In the genomic region with DNA sequence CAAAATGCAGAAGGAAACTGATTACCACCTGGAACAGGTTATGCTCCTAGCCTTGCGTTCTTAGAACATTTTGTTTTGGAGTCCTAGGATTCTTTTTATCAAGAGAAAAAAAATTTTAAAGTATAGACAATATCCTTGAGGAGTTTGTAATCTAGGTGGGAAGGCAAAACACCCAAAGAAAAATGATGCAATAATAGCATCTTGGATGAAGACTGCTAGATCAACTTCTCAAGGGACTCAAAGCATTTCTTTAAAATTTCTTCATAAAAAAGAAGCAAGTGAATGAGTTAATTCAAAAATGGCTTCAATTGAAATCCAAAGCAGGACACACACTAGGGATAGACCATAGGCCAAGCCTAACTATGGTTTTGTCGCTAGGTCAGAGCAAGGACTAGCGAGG, we compare ENCODE assay signal across 29 cellular contexts.
"Had no signal": no experiment of that assay in that cellular context is flagged by ENCODE, and none has a peak within 500 bp of the region (broad histone marks: within the 10 kb centered on the region; RNA-seq: fewer than 3 reads in every experiment).

No MANE protein-coding gene starts in this region.

- H3K27ac ChIP-seq: colonic mucosa, coronary artery, dorsolateral prefrontal cortex, epithelial cell of prostate, esophagus muscularis mucosa, esophagus squamous epithelium, foreskin keratinocyte, gastrocnemius medialis, gastroesophageal sphincter, heart left ventricle, heart right ventricle had no signal

- H3K4me3 Mint-ChIP-seq: dendritic cell treated with granulocyte-macrophage colony-stimulating factor and Interleukin-4, amounts not matched to agents 40 ng/mL and 50 ng/mL, for 4 days; effector memory CD8-positive, alpha-beta T cell; endodermal cell had no signal

- H3K36me3 ChIP-seq: colonic mucosa, esophagus muscularis mucosa, esophagus squamous epithelium, gastrocnemius medialis, gastroesophageal sphincter, heart left ventricle, heart right ventricle had no signal

- H3K9me3 Mint-ChIP-seq: dendritic cell treated with granulocyte-macrophage colony-stimulating factor and Interleukin-4, amounts not matched to agents 40 ng/mL and 50 ng/mL, for 4 days; endodermal cell had no signal

- H3K4me1 ChIP-seq: colonic mucosa, esophagus muscularis mucosa, esophagus squamous epithelium, foreskin keratinocyte, gastrocnemius medialis, gastroesophageal sphincter, heart left ventricle, heart right ventricle had no signal

- H3K9me3 ChIP-seq: colonic mucosa, esophagus muscularis mucosa, esophagus squamous epithelium, gastrocnemius medialis, gastroesophageal sphincter, heart left ventricle, heart right ventricle had no signal

- H3K27ac Mint-ChIP-seq: dendritic cell treated with granulocyte-macrophage colony-stimulating factor and Interleukin-4, amounts not matched to agents 40 ng/mL and 50 ng/mL, for 4 days; effector memory CD8-positive, alpha-beta T cell; endodermal cell had no signal

- FAIRE-seq: colon, endometrium, endothelial cell of umbilical vein, frontal cortex had no signal

- H3K27me3 ChIP-seq: colonic mucosa, foreskin keratinocyte, gastrocnemius medialis had no signal

- H3K27me3 Mint-ChIP-seq: dendritic cell treated with granulocyte-macrophage colony-stimulating factor and Interleukin-4, amounts not matched to agents 40 ng/mL and 50 ng/mL, for 4 days; effector memory CD8-positive, alpha-beta T cell had no signal

- DNase-seq: colonic mucosa; cortex of kidney; dermis blood vessel endothelial cell; dorsolateral prefrontal cortex; effector CD4-positive, alpha-beta T cell; effector CD8-positive, alpha-beta T cell; effector memory CD4-positive, alpha-beta T cell; effector memory CD8-positive, alpha-beta T cell; endodermal cell; erythroblast; esophagus squamous epithelium; foreskin fibroblast; foreskin keratinocyte; foreskin melanocyte; gastrocnemius medialis; glutamatergic neuron; head of caudate nucleus; heart left ventricle; heart right ventricle had no signal

- ATAC-seq: effector memory CD8-positive, alpha-beta T cell; esophagus mucosa; foreskin keratinocyte; gastrocnemius medialis; gastroesophageal sphincter; heart left ventricle; heart right ventricle had no signal

- H3K4me3 ChIP-seq: colonic mucosa, coronary artery, dorsolateral prefrontal cortex, esophagus muscularis mucosa, esophagus squamous epithelium, gastrocnemius medialis, gastroesophageal sphincter, heart left ventricle, heart right ventricle had no signal
